Comparison of ENCODE assay signal across 8 cellular contexts in genomic region chr7:129780257-129781127, GRCh38.
DNase-seq lines count a peak whose midpoint lies in the region; ATAC-seq and TF ChIP-seq lines count a peak whose summit lies in the region.

No MANE protein-coding gene starts in this region.

- peaks cover 4% of the 10 kb centered on the region for H3K9me3 ChIP-seq in endodermal cell (ENCODE audit: control insufficient read depth, low read length)
- H3K9me3 ChIP-seq in osteoblast (ENCODE audit: low read depth, low read length), result no peaks in the 10 kb centered on the region
- no peaks in the 10 kb centered on the region for H3K9me3 ChIP-seq in thoracic aorta

- 0% methylated on average over 22 to 71 of the region's 72 CpGs for WGBS in endodermal cell (ENCODE audit: insufficient coverage in 1 of 2, insufficient read length in 1 of 2), 2 experiments

- TF ChIP-seq CTCF in endodermal cell (conservative IDR thresholded peaks at IDR 0.05), result no peak
- TF ChIP-seq CTCF in osteoblast (IDR thresholded peaks at IDR 0.05; ENCODE audit: extremely low read depth, low read depth, low read length), result no peak
- no peak for TF ChIP-seq CTCF in thoracic aorta (IDR thresholded peaks at IDR 0.05)

- peaks cover 3% of the 10 kb centered on the region for H4K20me1 ChIP-seq in osteoblast (ENCODE audit: insufficient read depth, low read length)

- peak overlapping the region; percentile 55 for H3K4me3 Mint-ChIP-seq in endodermal cell

- DNase-seq in Caki2 (ENCODE audit: low read depth) (peak; percentile 88), NCI-H446 (lab: John Stamatoyannopoulos, UW) (peak; percentile 15 to 80), endodermal cell (peak; percentile 98), osteoblast (ENCODE audit: insufficient read length, low spot score, missing footprints) (peak; percentile 90), thoracic aorta (ENCODE audit: low spot score) (no peak)
- DNase-seq in activated CD4-positive, alpha-beta T cell treated with anti-CD3 and anti-CD28 coated beads, Interleukin-2, amount 50 U/mL, for 48 hours, result peak; percentile 84 to 86

- peaks cover 89% of the 10 kb centered on the region for H3K27me3 Mint-ChIP-seq in endodermal cell (ENCODE audit: insufficient read depth)

- in situ Hi-C loops in Caki2 (cut with HindIII; ENCODE audit: low pct_unique_long_range_greater_than_20kb, low sequenced_read_pairs), result no loop called here

- ATAC-seq in HG02798 (IDR thresholded peaks at IDR 0.05; ENCODE audit: poor library complexity, unreplicated experiment) (peak; percentile 38), thoracic aorta (ENCODE audit: insufficient number of reproducible peaks, low FRiP score, low read depth) (no peak), HG03378 (IDR thresholded peaks at IDR 0.05; ENCODE audit: unreplicated experiment) (no peak)

- no peak overlapping the region for H2AFZ ChIP-seq in osteoblast (ENCODE audit: low read length)

- H3K27ac ChIP-seq in endodermal cell (ENCODE audit: low read depth, low read length) (no peak overlapping the region), osteoblast (ENCODE audit: low read depth, low read length) (no peak overlapping the region), thoracic aorta (no peak overlapping the region)

- peak overlapping the region; percentile 71 for H3K4me3 ChIP-seq in endodermal cell (ENCODE audit: low read length)
- no peak overlapping the region for H3K4me3 ChIP-seq in osteoblast (ENCODE audit: insufficient read depth, low read length)
- peak overlapping the region; percentile 70 for H3K4me3 ChIP-seq in thoracic aorta

- H3K79me2 ChIP-seq in osteoblast (ENCODE audit: insufficient read depth, low read length), result no peaks in the 10 kb centered on the region

- no peak overlapping the region for H3K9ac ChIP-seq in endodermal cell (ENCODE audit: extremely low read depth, low read length, poor library complexity, severe bottlenecking)

- no peaks in the 10 kb centered on the region for H3K9me3 Mint-ChIP-seq in endodermal cell

- no peak overlapping the region for H3K4me2 ChIP-seq in osteoblast (ENCODE audit: insufficient read depth, low read length)

- no peaks in the 10 kb centered on the region for H3K36me3 Mint-ChIP-seq in endodermal cell (ENCODE audit: low read depth)

- H3K27me3 ChIP-seq in endodermal cell (ENCODE audit: control insufficient read depth, insufficient read depth, low read length, poor library complexity, severe bottlenecking) (peaks cover 98% of the 10 kb centered on the region), osteoblast (ENCODE audit: insufficient read depth, low read length) (peaks cover 84% of the 10 kb centered on the region), thoracic aorta (replicated peaks; ENCODE audit: insufficient read depth) (peaks cover 55% of the 10 kb centered on the region)

- H3K36me3 ChIP-seq in endodermal cell (ENCODE audit: control insufficient read depth, insufficient read depth, low read length) (no peaks in the 10 kb centered on the region), osteoblast (ENCODE audit: insufficient read depth, low read length) (no peaks in the 10 kb centered on the region), thoracic aorta (no peaks in the 10 kb centered on the region)

- H3K27ac Mint-ChIP-seq in endodermal cell, result no peak overlapping the region

- H3K4me1 Mint-ChIP-seq in endodermal cell, result peaks cover 19% of the 10 kb centered on the region

- peaks cover 6% of the 10 kb centered on the region for H3K4me1 ChIP-seq in endodermal cell (ENCODE audit: control insufficient read depth, insufficient read depth, low read length)
- H3K4me1 ChIP-seq in osteoblast (ENCODE audit: insufficient read depth, low read length), result no peaks in the 10 kb centered on the region
- H3K4me1 ChIP-seq in thoracic aorta (ENCODE audit: control insufficient read depth in 1 of 2, low read depth in 2 of 2), result peaks cover 29 to 58% of the 10 kb centered on the region in 2 donors
